15 cellular contexts compared by ENCODE assay signal in genomic region chr1:202086579-202087350, GRCh38. TPM values are rescaled to one million over a fixed set of nuclear protein-coding genes. Genes with fewer than 3 reads are reported as not detected.
DNase-seq lines count a peak whose midpoint lies in the region; ATAC-seq and TF ChIP-seq lines count a peak whose summit lies in the region.
"Had no signal": no experiment of that assay in that cellular context is flagged by ENCODE, and none has a peak within 500 bp of the region (broad histone marks: within the 10 kb centered on the region; RNA-seq: fewer than 3 reads in every experiment).

No MANE protein-coding gene starts in this region.

- no peak for TF ChIP-seq RAD21 in Ishikawa (IDR thresholded peaks at IDR 0.05; ENCODE audit: low read depth)

- no peaks in the 10 kb centered on the region for H3K4me1 ChIP-seq in uterus
- H3K4me1 ChIP-seq in naive thymus-derived CD4-positive, alpha-beta T cell (ENCODE audit: control insufficient read depth in 2 of 2, insufficient read depth in 2 of 2, low read length in 2 of 2), result no peaks in the 10 kb centered on the region

- no peaks in the 10 kb centered on the region for H3K27me3 ChIP-seq in uterus
- no peaks in the 10 kb centered on the region for H3K27me3 ChIP-seq in naive thymus-derived CD4-positive, alpha-beta T cell (ENCODE audit: control insufficient read depth in 2 of 2, insufficient read depth in 2 of 2, low read length in 2 of 2)

- H3K27me3 Mint-ChIP-seq in Calu3 (ENCODE audit: unreplicated experiment) (no peaks in the 10 kb centered on the region), nephron (ENCODE audit: low read depth) (peaks cover 25% of the 10 kb centered on the region)
- peaks cover 0 to 10% (median 0%) of the 10 kb centered on the region in 5 donors for H3K27me3 Mint-ChIP-seq in naive thymus-derived CD4-positive, alpha-beta T cell
- H3K27me3 Mint-ChIP-seq: activated CD4-positive, alpha-beta T cell treated with anti-CD3 and anti-CD28 coated beads, Interleukin-2, amount 10 ng/mL, durations not matched to agents 7 days and 5 days had no signal

- no peaks in the 10 kb centered on the region for H3K36me3 ChIP-seq in uterus
- H3K36me3 ChIP-seq in naive thymus-derived CD4-positive, alpha-beta T cell (ENCODE audit: control insufficient read depth in 2 of 3, insufficient read depth in 3 of 3, low read length in 3 of 3), result no peaks in the 10 kb centered on the region

- BruUV-seq in Calu3 (replicated peaks; lab: Mats Ljungman, UMichigan), result TSS peak; percentile 85

- CTCF ChIA-PET in Calu3 (lab: Charles Lee), result interaction anchor here (0.7 to 3.0 kb wide), 12 partner anchors 10 to 681 kb away, joined by 3 to 26 read pairs (median 3); partner anchors contain the start of gene ELF3
- CTCF ChIA-PET in naive thymus-derived CD4-positive, alpha-beta T cell (lab: Charles Lee), result interaction anchor here (0.6 kb wide), 1 partner anchor 342 kb away, joined by 3 read pairs; no protein-coding TSS in a partner anchor

- H3K9me3 Mint-ChIP-seq in Calu3 (ENCODE audit: low read depth, unreplicated experiment) (no peaks in the 10 kb centered on the region), nephron (no peaks in the 10 kb centered on the region)
- no peaks in the 10 kb centered on the region for H3K9me3 Mint-ChIP-seq in naive thymus-derived CD4-positive, alpha-beta T cell
- H3K9me3 Mint-ChIP-seq: activated CD4-positive, alpha-beta T cell treated with anti-CD3 and anti-CD28 coated beads, Interleukin-2, amount 10 ng/mL, durations not matched to agents 7 days and 5 days; CD4-positive, CD25-positive, alpha-beta regulatory T cell; stimulated activated memory B cell treated with anti-CD40 and anti-IgM and Interleukin-4, amounts not matched to agents 10 μg/mL and 1 μg/mL and 100 μg/mL, for 72 hours had no signal

- ATAC-seq in HG02759 (IDR thresholded peaks at IDR 0.05; ENCODE audit: unreplicated experiment) (no peak), HG03039 (IDR thresholded peaks at IDR 0.05; ENCODE audit: unreplicated experiment) (no peak)
- no peak for ATAC-seq in naive thymus-derived CD4-positive, alpha-beta T cell

- POLR2A ChIA-PET in naive thymus-derived CD4-positive, alpha-beta T cell (lab: Charles Lee), result no interaction called here

- H3K4me1 Mint-ChIP-seq in Calu3 (ENCODE audit: low read depth, unreplicated experiment), result peaks cover 61% of the 10 kb centered on the region
- H3K4me1 Mint-ChIP-seq in nephron, result peaks cover 30% of the 10 kb centered on the region
- no peaks in the 10 kb centered on the region for H3K4me1 Mint-ChIP-seq in naive thymus-derived CD4-positive, alpha-beta T cell
- H3K4me1 Mint-ChIP-seq: activated CD4-positive, alpha-beta T cell treated with anti-CD3 and anti-CD28 coated beads, Interleukin-2, amount 10 ng/mL, durations not matched to agents 7 days and 5 days; CD4-positive, CD25-positive, alpha-beta regulatory T cell; stimulated activated memory B cell treated with anti-CD40 and anti-IgM and Interleukin-4, amounts not matched to agents 10 μg/mL and 1 μg/mL and 100 μg/mL, for 72 hours had no signal

- H3K27ac ChIP-seq in cingulate gyrus (ENCODE audit: low read depth, low read length) (peak overlapping the region; percentile 96), uterus (no peak overlapping the region)
- no peak overlapping the region for H3K27ac ChIP-seq in naive thymus-derived CD4-positive, alpha-beta T cell (ENCODE audit: low read depth, low read length)

- no peak overlapping the region for H3K4me3 ChIP-seq in uterus
- no peak overlapping the region for H3K4me3 ChIP-seq in naive thymus-derived CD4-positive, alpha-beta T cell (ENCODE audit: low read length)
- H3K4me3 ChIP-seq: coronary artery had no signal

- TF ChIP-seq CTCF in Calu3 (IDR thresholded peaks at IDR 0.05; ENCODE audit: unreplicated experiment) (no peak), nephron (IDR thresholded peaks at IDR 0.05; ENCODE audit: unreplicated experiment in 3 of 3) (no peak), uterus (IDR thresholded peaks at IDR 0.05) (no peak)

- no peak for TF ChIP-seq POLR2A in uterus (IDR thresholded peaks at IDR 0.05)

- H3K4me3 Mint-ChIP-seq in Calu3 (ENCODE audit: low read depth, unreplicated experiment) (peak overlapping the region; percentile 67), nephron (no peak overlapping the region)
- H3K4me3 Mint-ChIP-seq in naive thymus-derived CD4-positive, alpha-beta T cell, result no peak overlapping the region
- H3K4me3 Mint-ChIP-seq: activated CD4-positive, alpha-beta T cell treated with anti-CD3 and anti-CD28 coated beads, Interleukin-2, amount 10 ng/mL, durations not matched to agents 7 days and 5 days; CD4-positive, CD25-positive, alpha-beta regulatory T cell; stimulated activated memory B cell treated with anti-CD40 and anti-IgM and Interleukin-4, amounts not matched to agents 10 μg/mL and 1 μg/mL and 100 μg/mL, for 72 hours had no signal

- H3K27ac Mint-ChIP-seq in Calu3 (ENCODE audit: unreplicated experiment) (peak overlapping the region; percentile 99), nephron (peak overlapping the region; percentile 29 to 81 (median 47))
- H3K27ac Mint-ChIP-seq in naive thymus-derived CD4-positive, alpha-beta T cell, result no peak overlapping the region
- H3K27ac Mint-ChIP-seq: activated CD4-positive, alpha-beta T cell treated with anti-CD3 and anti-CD28 coated beads, Interleukin-2, amount 10 ng/mL, durations not matched to agents 7 days and 5 days; CD4-positive, CD25-positive, alpha-beta regulatory T cell; stimulated activated memory B cell treated with anti-CD40 and anti-IgM and Interleukin-4, amounts not matched to agents 10 μg/mL and 1 μg/mL and 100 μg/mL, for 72 hours had no signal

- H3K36me3 Mint-ChIP-seq in Calu3 (ENCODE audit: insufficient read depth, unreplicated experiment), result peaks cover 26% of the 10 kb centered on the region
- no peaks in the 10 kb centered on the region for H3K36me3 Mint-ChIP-seq in nephron (ENCODE audit: low read depth)
- no peaks in the 10 kb centered on the region for H3K36me3 Mint-ChIP-seq in naive thymus-derived CD4-positive, alpha-beta T cell
- H3K36me3 Mint-ChIP-seq: CD4-positive, CD25-positive, alpha-beta regulatory T cell; stimulated activated memory B cell treated with anti-CD40 and anti-IgM and Interleukin-4, amounts not matched to agents 10 μg/mL and 1 μg/mL and 100 μg/mL, for 72 hours had no signal

- peak; percentile 34; the same call in 1 of the 2 replicates for TF ChIP-seq EP300 in Ishikawa (IDR thresholded peaks at IDR 0.05; ENCODE audit: borderline replicate concordance)

- DNase-seq in Calu3 (peak; percentile 72), uterus (no peak)
- DNase-seq in naive thymus-derived CD4-positive, alpha-beta T cell, result no peak
- DNase-seq: activated CD4-positive, alpha-beta T cell treated with anti-CD3 and anti-CD28 coated beads, Interleukin-2, amount 10 ng/mL, durations not matched to agents 7 days and 5 days; activated gamma-delta T cell treated with Interleukin-2 at 50 U/mL for 16 hours; CD4-positive, CD25-positive, alpha-beta regulatory T cell; NCI-H1694 had no signal

- intact Hi-C loops in Calu3 (cut with micrococcal nuclease; ENCODE audit: unreplicated experiment) (no loop called here), uterus (cut with DNase I; ENCODE audit: low total_unique reads) (no loop called here)
- intact Hi-C loops in naive thymus-derived CD4-positive, alpha-beta T cell (cut with micrococcal nuclease), result no loop called here

- no peaks in the 10 kb centered on the region for H3K9me3 ChIP-seq in uterus
- no peaks in the 10 kb centered on the region for H3K9me3 ChIP-seq in naive thymus-derived CD4-positive, alpha-beta T cell (ENCODE audit: control insufficient read depth in 2 of 3, low read length in 3 of 3)

TF ChIP-seq in Ishikawa, 13 proteins besides CTCF, POLR2A, EP300 and RAD21:
- peak; percentile 52; the same call in 1 of the 2 replicates for TF ChIP-seq TCF12 (IDR thresholded peaks at IDR 0.05; ENCODE audit: low read depth)
- peak; percentile 58 for TF ChIP-seq NFIC (IDR thresholded peaks at IDR 0.05)
- peak; percentile 43; the same call in 1 of the 2 replicates for TF ChIP-seq MAX (IDR thresholded peaks at IDR 0.05)
- no peak for TF ChIP-seq USF1 (IDR thresholded peaks at IDR 0.05)
- no peak for TF ChIP-seq TAF1 (IDR thresholded peaks at IDR 0.05; ENCODE audit: low read depth)

RNA-seq across cellular contexts. Expression of gene GPR37L1, which starts 36.0 kb away (rescaled TPM):
- total RNA-seq in Calu3 (2022), result 0.12 and 0.22 TPM in 2 replicates
- under 1 TPM in 2 of 4 donors, not detected in 2; 0.09 to 0.21 TPM for total RNA-seq in uterus
- total RNA-seq in naive thymus-derived CD4-positive, alpha-beta T cell, result not detected
- polyA plus RNA-seq in naive thymus-derived CD4-positive, alpha-beta T cell, result under 1 TPM; 0.02 to 0.09 TPM
- total RNA-seq: activated CD4-positive, alpha-beta T cell treated with anti-CD3 and anti-CD28 coated beads, Interleukin-2, amount 10 ng/mL, durations not matched to agents 7 days and 5 days; CD4-positive, CD25-positive, alpha-beta regulatory T cell; myocyte had no signal

RNA-seq across cellular contexts. Expression of gene ARL8A, which starts 57.8 kb away (rescaled TPM):
- total RNA-seq in Calu3 (2022) (64.1 and 66.9 TPM in 2 replicates), uterus (10 to 100 TPM in 3 of 4 donors, 1 to 10 TPM in 1; 4.6 to 86.2 (median 18.7) TPM)
- 10 to 100 TPM; 38.2 to 99.4 (median 54.3) TPM for total RNA-seq in naive thymus-derived CD4-positive, alpha-beta T cell
- polyA plus RNA-seq in naive thymus-derived CD4-positive, alpha-beta T cell, result 1 to 10 TPM; 5.5 to 6.3 TPM

Comparison
In these comparisons a context has a peak if more than half of its experiments do, and no peak if none do; other contexts are left out.
1. H3K27ac Mint-ChIP-seq: peak in Calu3 (single experiment) and nephron (3 of 3); none in naive thymus-derived CD4-positive, alpha-beta T cell (0 of 9).